ENCODE assay signal across 2 cellular contexts in the genomic region with DNA sequence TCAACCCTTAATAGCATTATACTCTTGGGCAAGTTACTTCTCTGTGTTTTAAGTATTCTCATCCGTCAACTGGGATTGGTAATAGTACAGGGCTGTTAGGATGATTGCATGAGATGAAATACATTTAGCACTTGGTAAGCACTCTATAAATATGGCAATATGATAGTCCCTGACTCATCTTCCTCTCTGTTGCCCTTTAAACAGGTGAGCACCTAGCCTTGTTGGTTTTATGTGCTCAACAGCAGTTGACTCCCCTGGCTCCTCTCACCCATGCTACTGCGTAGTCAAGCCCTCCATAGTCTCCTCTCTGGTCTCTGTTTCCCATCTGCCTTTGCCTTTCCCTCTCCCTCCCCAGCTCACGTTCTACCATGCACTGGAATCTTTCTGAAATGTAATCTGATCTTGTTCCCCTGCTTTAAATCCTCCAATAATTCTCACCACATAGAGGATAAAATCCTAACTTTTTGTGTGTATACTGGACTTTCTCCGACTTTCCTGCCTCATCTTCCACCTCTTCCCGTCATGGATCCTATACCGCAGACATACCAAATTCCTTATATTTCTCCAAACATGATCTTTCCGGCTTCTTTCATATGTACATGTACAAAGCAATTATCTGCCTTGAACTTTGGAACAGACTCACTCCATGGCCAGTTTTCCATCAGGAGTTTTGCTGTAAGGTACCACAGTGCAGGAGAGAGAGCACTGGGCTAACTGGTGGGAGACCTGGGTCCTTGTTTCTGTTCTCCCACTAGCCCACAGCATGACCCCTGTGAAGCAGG.
A peak's percentile ranks its signal among the peaks of the same experiment; 100 is the strongest.
TF ChIP-seq lines count a peak whose summit lies in the region.

No MANE protein-coding gene starts in this region.

TF ChIP-seq in HepG2, 621 proteins besides CTCF, POLR2A, EP300 and RAD21 (continues in another document):
- TF ChIP-seq MED1 (CRISPR knock-in tag; IDR thresholded peaks at IDR 0.05) = peak; percentile 78
- TF ChIP-seq ZNF781 (CRISPR knock-in tag; IDR thresholded peaks at IDR 0.05; ENCODE audit: borderline replicate concordance, not compliant biosample characterization) = no peak
- no peak for TF ChIP-seq ARID2 (CRISPR knock-in tag; IDR thresholded peaks at IDR 0.05; ENCODE audit: borderline replicate concordance)
- TF ChIP-seq ZFP82 (CRISPR knock-in tag; IDR thresholded peaks at IDR 0.05; ENCODE audit: borderline replicate concordance) = no peak
- no peak for TF ChIP-seq NBN (conservative IDR thresholded peaks at IDR 0.05)
- no peak for TF ChIP-seq RFX5 (IDR thresholded peaks at IDR 0.05; ENCODE audit: low read depth, low read length)
- TF ChIP-seq, protein P1, sequence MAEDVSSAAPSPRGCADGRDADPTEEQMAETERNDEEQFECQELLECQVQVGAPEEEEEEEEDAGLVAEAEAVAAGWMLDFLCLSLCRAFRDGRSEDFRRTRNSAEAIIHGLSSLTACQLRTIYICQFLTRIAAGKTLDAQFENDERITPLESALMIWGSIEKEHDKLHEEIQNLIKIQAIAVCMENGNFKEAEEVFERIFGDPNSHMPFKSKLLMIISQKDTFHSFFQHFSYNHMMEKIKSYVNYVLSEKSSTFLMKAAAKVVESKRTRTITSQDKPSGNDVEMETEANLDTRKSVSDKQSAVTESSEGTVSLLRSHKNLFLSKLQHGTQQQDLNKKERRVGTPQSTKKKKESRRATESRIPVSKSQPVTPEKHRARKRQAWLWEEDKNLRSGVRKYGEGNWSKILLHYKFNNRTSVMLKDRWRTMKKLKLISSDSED (CRISPR knock-in tag; IDR thresholded peaks at IDR 0.05) = no peak
- TF ChIP-seq CBX2 (IDR thresholded peaks at IDR 0.05; ENCODE audit: low read depth, low read length) = no peak
- no peak for TF ChIP-seq CBX2 (CRISPR knock-in tag; IDR thresholded peaks at IDR 0.05; ENCODE audit: low read depth)
- no peak for TF ChIP-seq ZNF207 (IDR thresholded peaks at IDR 0.05; ENCODE audit: borderline replicate concordance)
- TF ChIP-seq SYNCRIP (IDR thresholded peaks at IDR 0.05; ENCODE audit: insufficient read depth, low read depth, low read length) = no peak
- TF ChIP-seq, protein P2, sequence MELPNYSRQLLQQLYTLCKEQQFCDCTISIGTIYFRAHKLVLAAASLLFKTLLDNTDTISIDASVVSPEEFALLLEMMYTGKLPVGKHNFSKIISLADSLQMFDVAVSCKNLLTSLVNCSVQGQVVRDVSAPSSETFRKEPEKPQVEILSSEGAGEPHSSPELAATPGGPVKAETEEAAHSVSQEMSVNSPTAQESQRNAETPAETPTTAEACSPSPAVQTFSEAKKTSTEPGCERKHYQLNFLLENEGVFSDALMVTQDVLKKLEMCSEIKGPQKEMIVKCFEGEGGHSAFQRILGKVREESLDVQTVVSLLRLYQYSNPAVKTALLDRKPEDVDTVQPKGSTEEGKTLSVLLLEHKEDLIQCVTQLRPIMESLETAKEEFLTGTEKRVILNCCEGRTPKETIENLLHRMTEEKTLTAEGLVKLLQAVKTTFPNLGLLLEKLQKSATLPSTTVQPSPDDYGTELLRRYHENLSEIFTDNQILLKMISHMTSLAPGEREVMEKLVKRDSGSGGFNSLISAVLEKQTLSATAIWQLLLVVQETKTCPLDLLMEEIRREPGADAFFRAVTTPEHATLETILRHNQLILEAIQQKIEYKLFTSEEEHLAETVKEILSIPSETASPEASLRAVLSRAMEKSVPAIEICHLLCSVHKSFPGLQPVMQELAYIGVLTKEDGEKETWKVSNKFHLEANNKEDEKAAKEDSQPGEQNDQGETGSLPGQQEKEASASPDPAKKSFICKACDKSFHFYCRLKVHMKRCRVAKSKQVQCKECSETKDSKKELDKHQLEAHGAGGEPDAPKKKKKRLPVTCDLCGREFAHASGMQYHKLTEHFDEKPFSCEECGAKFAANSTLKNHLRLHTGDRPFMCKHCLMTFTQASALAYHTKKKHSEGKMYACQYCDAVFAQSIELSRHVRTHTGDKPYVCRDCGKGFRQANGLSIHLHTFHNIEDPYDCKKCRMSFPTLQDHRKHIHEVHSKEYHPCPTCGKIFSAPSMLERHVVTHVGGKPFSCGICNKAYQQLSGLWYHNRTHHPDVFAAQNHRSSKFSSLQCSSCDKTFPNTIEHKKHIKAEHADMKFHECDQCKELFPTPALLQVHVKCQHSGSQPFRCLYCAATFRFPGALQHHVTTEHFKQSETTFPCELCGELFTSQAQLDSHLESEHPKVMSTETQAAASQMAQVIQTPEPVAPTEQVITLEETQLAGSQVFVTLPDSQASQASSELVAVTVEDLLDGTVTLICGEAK (IDR thresholded peaks at IDR 0.05) = no peak
- TF ChIP-seq, protein P2 (CRISPR knock-in tag; IDR thresholded peaks at IDR 0.05) = no peak
- TF ChIP-seq SNAI1 (CRISPR knock-in tag; IDR thresholded peaks at IDR 0.05; ENCODE audit: borderline replicate concordance) = no peak
- TF ChIP-seq GPN1 (CRISPR knock-in tag; IDR thresholded peaks at IDR 0.05; ENCODE audit: borderline replicate concordance) = no peak
- no peak for TF ChIP-seq BRD4 (CRISPR knock-in tag; IDR thresholded peaks at IDR 0.05)
- no peak for TF ChIP-seq ESRRA (CRISPR knock-in tag; IDR thresholded peaks at IDR 0.05; ENCODE audit: low read depth)
- peak; percentile 56; the same call in 1 of the 2 replicates for TF ChIP-seq HDAC2 (CRISPR knock-in tag; IDR thresholded peaks at IDR 0.05)

TF ChIP-seq in WTC11, 78 proteins besides CTCF, POLR2A, EP300 and RAD21:
- TF ChIP-seq RORB (CRISPR knock-in tag; IDR thresholded peaks at IDR 0.05) = no peak
- TF ChIP-seq, protein P3, sequence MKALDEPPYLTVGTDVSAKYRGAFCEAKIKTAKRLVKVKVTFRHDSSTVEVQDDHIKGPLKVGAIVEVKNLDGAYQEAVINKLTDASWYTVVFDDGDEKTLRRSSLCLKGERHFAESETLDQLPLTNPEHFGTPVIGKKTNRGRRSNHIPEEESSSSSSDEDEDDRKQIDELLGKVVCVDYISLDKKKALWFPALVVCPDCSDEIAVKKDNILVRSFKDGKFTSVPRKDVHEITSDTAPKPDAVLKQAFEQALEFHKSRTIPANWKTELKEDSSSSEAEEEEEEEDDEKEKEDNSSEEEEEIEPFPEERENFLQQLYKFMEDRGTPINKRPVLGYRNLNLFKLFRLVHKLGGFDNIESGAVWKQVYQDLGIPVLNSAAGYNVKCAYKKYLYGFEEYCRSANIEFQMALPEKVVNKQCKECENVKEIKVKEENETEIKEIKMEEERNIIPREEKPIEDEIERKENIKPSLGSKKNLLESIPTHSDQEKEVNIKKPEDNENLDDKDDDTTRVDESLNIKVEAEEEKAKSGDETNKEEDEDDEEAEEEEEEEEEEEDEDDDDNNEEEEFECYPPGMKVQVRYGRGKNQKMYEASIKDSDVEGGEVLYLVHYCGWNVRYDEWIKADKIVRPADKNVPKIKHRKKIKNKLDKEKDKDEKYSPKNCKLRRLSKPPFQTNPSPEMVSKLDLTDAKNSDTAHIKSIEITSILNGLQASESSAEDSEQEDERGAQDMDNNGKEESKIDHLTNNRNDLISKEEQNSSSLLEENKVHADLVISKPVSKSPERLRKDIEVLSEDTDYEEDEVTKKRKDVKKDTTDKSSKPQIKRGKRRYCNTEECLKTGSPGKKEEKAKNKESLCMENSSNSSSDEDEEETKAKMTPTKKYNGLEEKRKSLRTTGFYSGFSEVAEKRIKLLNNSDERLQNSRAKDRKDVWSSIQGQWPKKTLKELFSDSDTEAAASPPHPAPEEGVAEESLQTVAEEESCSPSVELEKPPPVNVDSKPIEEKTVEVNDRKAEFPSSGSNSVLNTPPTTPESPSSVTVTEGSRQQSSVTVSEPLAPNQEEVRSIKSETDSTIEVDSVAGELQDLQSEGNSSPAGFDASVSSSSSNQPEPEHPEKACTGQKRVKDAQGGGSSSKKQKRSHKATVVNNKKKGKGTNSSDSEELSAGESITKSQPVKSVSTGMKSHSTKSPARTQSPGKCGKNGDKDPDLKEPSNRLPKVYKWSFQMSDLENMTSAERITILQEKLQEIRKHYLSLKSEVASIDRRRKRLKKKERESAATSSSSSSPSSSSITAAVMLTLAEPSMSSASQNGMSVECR (CRISPR knock-in tag; IDR thresholded peaks at IDR 0.05; ENCODE audit: borderline replicate concordance) = no peak
- no peak for TF ChIP-seq PRRX2 (CRISPR knock-in tag; IDR thresholded peaks at IDR 0.05)
- no peak for TF ChIP-seq MYBL2 (CRISPR knock-in tag; IDR thresholded peaks at IDR 0.05)
- TF ChIP-seq SP1 (CRISPR knock-in tag; conservative IDR thresholded peaks at IDR 0.05) = no peak
- TF ChIP-seq, protein P4, sequence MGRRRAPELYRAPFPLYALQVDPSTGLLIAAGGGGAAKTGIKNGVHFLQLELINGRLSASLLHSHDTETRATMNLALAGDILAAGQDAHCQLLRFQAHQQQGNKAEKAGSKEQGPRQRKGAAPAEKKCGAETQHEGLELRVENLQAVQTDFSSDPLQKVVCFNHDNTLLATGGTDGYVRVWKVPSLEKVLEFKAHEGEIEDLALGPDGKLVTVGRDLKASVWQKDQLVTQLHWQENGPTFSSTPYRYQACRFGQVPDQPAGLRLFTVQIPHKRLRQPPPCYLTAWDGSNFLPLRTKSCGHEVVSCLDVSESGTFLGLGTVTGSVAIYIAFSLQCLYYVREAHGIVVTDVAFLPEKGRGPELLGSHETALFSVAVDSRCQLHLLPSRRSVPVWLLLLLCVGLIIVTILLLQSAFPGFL (CRISPR knock-in tag; IDR thresholded peaks at IDR 0.05; ENCODE audit: borderline replicate concordance) = no peak
- TF ChIP-seq FOXK1 (CRISPR knock-in tag; IDR thresholded peaks at IDR 0.05) = no peak
- TF ChIP-seq, protein P5, sequence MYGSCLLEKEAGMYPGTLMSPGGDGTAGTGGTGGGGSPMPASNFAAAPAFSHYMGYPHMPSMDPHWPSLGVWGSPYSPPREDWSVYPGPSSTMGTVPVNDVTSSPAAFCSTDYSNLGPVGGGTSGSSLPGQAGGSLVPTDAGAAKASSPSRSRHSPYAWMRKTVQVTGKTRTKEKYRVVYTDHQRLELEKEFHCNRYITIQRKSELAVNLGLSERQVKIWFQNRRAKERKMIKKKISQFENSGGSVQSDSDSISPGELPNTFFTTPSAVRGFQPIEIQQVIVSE (CRISPR knock-in tag; IDR thresholded peaks at IDR 0.05; ENCODE audit: borderline replicate concordance) = no peak
- TF ChIP-seq SMAD3 (CRISPR knock-in tag; IDR thresholded peaks at IDR 0.05; ENCODE audit: borderline replicate concordance) = no peak
TF ChIP-seq in WTC11: peak in this region for 0.
